In genomic region chr22:49954354-49954753, GRCh38 we compare ENCODE assay signal across 22 cellular contexts. TPM values are rescaled to one million over a fixed set of nuclear protein-coding genes. Genes with fewer than 3 reads are reported as not detected.
A peak's percentile ranks its signal among the peaks of the same experiment; 100 is the strongest.
DNase-seq lines count a peak whose midpoint lies in the region; ATAC-seq and TF ChIP-seq lines count a peak whose summit lies in the region.
"Had no signal": no experiment of that assay in that cellular context is flagged by ENCODE, and none has a peak within 500 bp of the region (broad histone marks: within the 10 kb centered on the region; RNA-seq: fewer than 3 reads in every experiment).

No MANE protein-coding gene starts in this region.

- H3K27ac ChIP-seq in gastroesophageal sphincter = peak overlapping the region in 3 of 4 donors; percentile 58 to 61 (median 59)
- peak overlapping the region in 11 of 21 experiments; percentile 29 to 92 (median 82) for H3K27ac ChIP-seq in skin epidermis
- peak overlapping the region in 1 of 2 experiments; percentile 69; a peak in 2 of 4 replicates for H3K27ac ChIP-seq in SK-N-SH (ENCODE audit: low read depth in 2 of 2, low read length in 1 of 2)
- H3K27ac ChIP-seq: neural progenitor cell had no signal

- CTCF ChIA-PET in SK-N-SH (lab: Yijun Ruan, JAX) = interaction anchor here (1.4 kb wide), 2 partner anchors 24 to 236 kb away, joined by 3 read pairs; no protein-coding TSS in a partner anchor

- H3F3A ChIP-seq in SK-N-SH (replicated peaks; ENCODE audit: insufficient read depth) = no peaks in the 10 kb centered on the region

- no peaks in the 10 kb centered on the region for H3K36me3 Mint-ChIP-seq in type B pancreatic cell
- H3K36me3 Mint-ChIP-seq: neural progenitor cell had no signal

- H3K9me3 ChIP-seq in gastroesophageal sphincter = no peaks in the 10 kb centered on the region
- no peaks in the 10 kb centered on the region for H3K9me3 ChIP-seq in SK-N-SH

- H3K4me1 ChIP-seq in gastroesophageal sphincter (peaks cover 0 to 42% (median 19%) of the 10 kb centered on the region in 3 donors), SK-N-SH (ENCODE audit: control insufficient read depth in 1 of 2, insufficient read depth in 2 of 2, low read depth in 1 of 2, low read length in 1 of 2) (peaks cover 13 to 41% of the 10 kb centered on the region in 2 experiments; a peak in 3 of 4 replicates)

- TF ChIP-seq EP300 in gastroesophageal sphincter (IDR thresholded peaks at IDR 0.05) = no peak
- TF ChIP-seq EP300 in SK-N-SH (IDR thresholded peaks at IDR 0.05; ENCODE audit: borderline replicate concordance in 1 of 2, low read depth in 1 of 2, low read length in 1 of 2) = no peak

- H3K27me3 Mint-ChIP-seq in type B pancreatic cell = no peaks in the 10 kb centered on the region

- no peak overlapping the region for H3K27ac Mint-ChIP-seq in type B pancreatic cell

- TF ChIP-seq POLR2A in gastroesophageal sphincter (IDR thresholded peaks at IDR 0.05) = no peak

- H3K27me3 ChIP-seq in gastroesophageal sphincter (no peaks in the 10 kb centered on the region), SK-N-SH (ENCODE audit: insufficient read depth) (no peaks in the 10 kb centered on the region)
- H3K27me3 ChIP-seq: neural progenitor cell had no signal

- no peaks in the 10 kb centered on the region for H3K9me2 ChIP-seq in SK-N-SH

- no peaks in the 10 kb centered on the region for H4K20me1 ChIP-seq in SK-N-SH (ENCODE audit: insufficient read depth)

- no peaks in the 10 kb centered on the region for H3K36me3 ChIP-seq in gastroesophageal sphincter
- H3K36me3 ChIP-seq in SK-N-SH (replicated peaks in 1 of 2; ENCODE audit: control insufficient read depth in 1 of 2, insufficient read depth in 2 of 2, low read length in 1 of 2) = no peaks in the 10 kb centered on the region
- H3K36me3 ChIP-seq: neural progenitor cell had no signal

- DNase-seq in DMS53 (lab: John Stamatoyannopoulos, UW) (peak; percentile 90), medulla oblongata (ENCODE audit: extremely low spot score) (peak; percentile 60), type B pancreatic cell (ENCODE audit: extremely low spot score, unreplicated experiment) (no peak), SK-N-SH (no peak)
- no peak for DNase-seq in stimulated activated naive CD4-positive, alpha-beta T cell (lab: John Stamatoyannopoulos, UW)
- DNase-seq: activated CD4-positive, alpha-beta T cell treated with anti-CD3 and anti-CD28 coated beads, Interleukin-2, amount 50 U/mL, for 1 hour; activated naive CD4-positive, alpha-beta T cell; activated T-cell treated with anti-CD3 and anti-CD28 coated beads for 4 hours; Calu3; GDM1; mesendoderm; MV-4-11; NCI-H2081; NCI-H748 treated with DMSO at 0.1 percent for 48 hours; stimulated activated CD4-positive, alpha-beta T cell treated with anti-CD3 and anti-CD28 coated beads, Interleukin-2, amount 100 ng/mL, for 24 hours; SW 1271 had no signal

- no CpG with 5 or more reads among the region's 8 CpGs for WGBS in gastroesophageal sphincter (ENCODE audit: low coverage in 1 of 2), 2 donors
- WGBS in SK-N-SH (ENCODE audit: low lambda C conversion rate) = 94% methylated on average over 6 of the region's 8 CpGs

- ATAC-seq in gastroesophageal sphincter (no peak), GM21390 (IDR thresholded peaks at IDR 0.05; ENCODE audit: unreplicated experiment) (no peak)

- peaks cover 6% of the 10 kb centered on the region for H3K4me1 Mint-ChIP-seq in type B pancreatic cell (ENCODE audit: unreplicated experiment)

- H3K4me2 ChIP-seq in SK-N-SH = no peak overlapping the region
- H3K4me2 ChIP-seq: neural progenitor cell had no signal

- TF ChIP-seq RAD21 in SK-N-SH (IDR thresholded peaks at IDR 0.05; ENCODE audit: low read length) = no peak

- H3K9ac ChIP-seq in SK-N-SH = no peak overlapping the region
- H3K9ac ChIP-seq: neural progenitor cell had no signal

- POLR2A ChIA-PET in SK-N-SH (lab: Yijun Ruan, JAX) = no interaction called here

- H3K9me3 Mint-ChIP-seq in type B pancreatic cell = no peaks in the 10 kb centered on the region
- H3K9me3 Mint-ChIP-seq: neural progenitor cell had no signal

- no peak overlapping the region for H3K4me3 Mint-ChIP-seq in type B pancreatic cell
- H3K4me3 Mint-ChIP-seq: neural progenitor cell had no signal

- H2AFZ ChIP-seq in SK-N-SH (ENCODE audit: low read depth) = no peak overlapping the region
- H2AFZ ChIP-seq: neural progenitor cell had no signal

- H3K4me3 ChIP-seq in gastroesophageal sphincter (no peak overlapping the region), skin epidermis (no peak overlapping the region), SK-N-SH (ENCODE audit: low read depth in 2 of 2, low read length in 1 of 2) (no peak overlapping the region)
- H3K4me3 ChIP-seq: neural progenitor cell had no signal

- no peaks in the 10 kb centered on the region for H3K79me2 ChIP-seq in SK-N-SH (ENCODE audit: insufficient read depth)

- TF ChIP-seq CTCF in gastroesophageal sphincter (IDR thresholded peaks at IDR 0.05) (no peak), type B pancreatic cell (conservative IDR thresholded peaks at IDR 0.05) (no peak), SK-N-SH (IDR thresholded peaks at IDR 0.05) (no peak)

TF ChIP-seq in SK-N-SH, 30 proteins besides CTCF, POLR2A, EP300 and RAD21:
- TF ChIP-seq SMC3 (IDR thresholded peaks at IDR 0.05; ENCODE audit: low read depth, low read length) (no peak), MXI1 (IDR thresholded peaks at IDR 0.05; ENCODE audit: low read depth, low read length) (no peak), TAF1 (IDR thresholded peaks at IDR 0.05; ENCODE audit: borderline replicate concordance, low read depth, low read length) (no peak), TCF12 (IDR thresholded peaks at IDR 0.05) (no peak), FOXM1 (IDR thresholded peaks at IDR 0.05; ENCODE audit: low read depth) (no peak), NFIC (IDR thresholded peaks at IDR 0.05; ENCODE audit: borderline replicate concordance) (no peak), IRF3 (IDR thresholded peaks at IDR 0.05; ENCODE audit: low read depth, low read length) (no peak), EZH2phosphoT487 (IDR thresholded peaks at IDR 0.05; ENCODE audit: borderline replicate concordance, low read depth) (no peak), RFX5 (IDR thresholded peaks at IDR 0.05; ENCODE audit: low read length) (no peak), FOSL2 (IDR thresholded peaks at IDR 0.05; ENCODE audit: borderline replicate concordance, low read depth) (no peak), SIN3A (IDR thresholded peaks at IDR 0.05; ENCODE audit: borderline replicate concordance, low read depth, low read length) (no peak), FOXJ3 (CRISPR knock-in tag; IDR thresholded peaks at IDR 0.05) (no peak), YY1 (IDR thresholded peaks at IDR 0.05; ENCODE audit: low read depth) (no peak), RXRA (IDR thresholded peaks at IDR 0.05; ENCODE audit: borderline replicate concordance, low read depth) (no peak), GABPA (IDR thresholded peaks at IDR 0.05; ENCODE audit: low read depth) (no peak), MAX (IDR thresholded peaks at IDR 0.05; ENCODE audit: low read depth) (no peak), USF1 (IDR thresholded peaks at IDR 0.05; ENCODE audit: borderline replicate concordance, low read depth) (no peak)
TF ChIP-seq in SK-N-SH: peak in this region for 0.

RNA-seq across cellular contexts. Expression of gene PIM3, which starts 6.2 kb away (rescaled TPM):
- total RNA-seq in gastroesophageal sphincter = 10 to 100 TPM; 30.0 to 58.3 (median 46.4) TPM
- 36.7 and 58.6 TPM in 2 replicates for total RNA-seq in type B pancreatic cell (ENCODE audit: low replicate concordance)
- 9.9 and 15.3 TPM in 2 replicates for polyA plus RNA-seq in SK-N-SH (2012; rRNA removed)
- 6.3 and 10.1 TPM in 2 replicates for polyA plus RNA-seq in SK-N-SH (2012; cell fraction: cytosol; rRNA removed)
- 22.4 and 23.7 TPM in 2 replicates for polyA plus RNA-seq in SK-N-SH (2012; cell fraction: nucleus; rRNA removed)

RNA-seq across cellular contexts. Expression of gene CRELD2, which starts 35.9 kb away (rescaled TPM):
- total RNA-seq in gastroesophageal sphincter (10 to 100 TPM; 21.9 to 36.2 (median 30.9) TPM), type B pancreatic cell (ENCODE audit: low replicate concordance) (45.2 and 55.8 TPM in 2 replicates)
- 92.5 and 113 TPM in 2 replicates for polyA plus RNA-seq in SK-N-SH (2012; rRNA removed)
- polyA plus RNA-seq in SK-N-SH (2012; cell fraction: cytosol; rRNA removed) = 66.3 and 80.8 TPM in 2 replicates
- 104 and 142 TPM in 2 replicates for polyA plus RNA-seq in SK-N-SH (2012; cell fraction: nucleus; rRNA removed)

RNA-seq across cellular contexts. Expression of gene ALG12, which starts 36.1 kb away (rescaled TPM):
- total RNA-seq in gastroesophageal sphincter (10 to 100 TPM; 18.8 to 30.0 (median 22.6) TPM), type B pancreatic cell (ENCODE audit: low replicate concordance) (30.0 and 37.6 TPM in 2 replicates)
- polyA plus RNA-seq in SK-N-SH (2012; rRNA removed) = 7.5 and 9.9 TPM in 2 replicates
- 6.0 and 8.3 TPM in 2 replicates for polyA plus RNA-seq in SK-N-SH (2012; cell fraction: cytosol; rRNA removed)
- polyA plus RNA-seq in SK-N-SH (2012; cell fraction: nucleus; rRNA removed) = 23.2 and 25.7 TPM in 2 replicates

RNA-seq across cellular contexts. Expression of gene IL17REL, which starts 58.2 kb away (rescaled TPM):
- total RNA-seq in gastroesophageal sphincter = not detected
- 0.10 TPM in 1 of 2 replicates, not detected in the other for total RNA-seq in type B pancreatic cell (ENCODE audit: low replicate concordance)
- polyA plus RNA-seq in SK-N-SH (2012; rRNA removed) = not detected in 2 replicates
- not detected in 2 replicates for polyA plus RNA-seq in SK-N-SH (2012; cell fraction: cytosol; rRNA removed)
- 0.01 TPM in 1 of 2 replicates, not detected in the other for polyA plus RNA-seq in SK-N-SH (2012; cell fraction: nucleus; rRNA removed)
- total RNA-seq: astrocyte, Calu3, subcutaneous adipose tissue had no signal

Comparison
In these comparisons a context has a peak if more than half of its experiments do, and no peak if none do; other contexts are left out.
1. DNase-seq: peak in DMS53 (single experiment) and medulla oblongata (single experiment); none in type B pancreatic cell (single experiment), SK-N-SH (single experiment) and stimulated activated naive CD4-positive, alpha-beta T cell (0 of 6).